16 cellular contexts compared by ENCODE assay signal in the genomic region with DNA sequence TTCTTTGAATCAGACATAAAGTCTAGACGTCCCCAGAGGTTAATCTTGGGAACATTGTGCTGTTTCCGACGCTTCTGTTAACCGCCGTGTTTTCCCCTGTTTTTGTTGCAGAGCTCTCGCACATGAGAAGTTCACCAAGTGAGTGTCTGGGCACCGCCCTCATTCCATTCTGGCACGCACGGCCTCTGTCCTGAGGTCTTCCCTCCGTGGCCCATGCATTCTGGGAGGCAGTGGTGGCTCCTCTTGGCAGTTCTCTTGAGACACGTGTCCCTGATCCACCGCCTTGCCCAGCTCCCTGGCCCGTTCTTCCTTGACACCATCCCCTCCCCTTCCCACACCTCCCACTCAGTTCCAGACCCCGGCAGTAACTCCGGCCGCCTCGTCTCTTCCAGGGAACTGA.
DNase-seq lines count a peak whose midpoint lies in the region; ATAC-seq and TF ChIP-seq lines count a peak whose summit lies in the region.
"Had no signal": no experiment of that assay in that cellular context is flagged by ENCODE, and none has a peak within 500 bp of the region (broad histone marks: within the 10 kb centered on the region; RNA-seq: fewer than 3 reads in every experiment).

No MANE protein-coding gene starts in this region.

- TF ChIP-seq POLR2A in ovary (IDR thresholded peaks at IDR 0.05): no peak

- peaks cover 2% of the 10 kb centered on the region; the same call in 1 of the 2 replicates for H3K36me3 ChIP-seq in BJ (ENCODE audit: control insufficient read depth, insufficient read depth, low read length)
- H3K36me3 ChIP-seq in rectal smooth muscle tissue (ENCODE audit: control insufficient read depth, insufficient read depth, low read length): peaks cover 24% of the 10 kb centered on the region
- H3K36me3 ChIP-seq in ovary: no peaks in the 10 kb centered on the region

- TF ChIP-seq CTCF in BJ (IDR thresholded peaks at IDR 0.05; ENCODE audit: insufficient read depth, low read depth, low read length) (no peak), fibroblast of the aortic adventitia (IDR thresholded peaks at IDR 0.05; ENCODE audit: insufficient read depth, low read length) (no peak), ovary (IDR thresholded peaks at IDR 0.05) (no peak)

- no peak overlapping the region for H3K9ac ChIP-seq in rectal smooth muscle tissue (ENCODE audit: low read length)
- H3K9ac ChIP-seq: BLaER1 had no signal

- no peak for ATAC-seq in HG02938 (IDR thresholded peaks at IDR 0.05; ENCODE audit: unreplicated experiment)
- no peak for ATAC-seq in GM21723 (IDR thresholded peaks at IDR 0.05; ENCODE audit: unreplicated experiment)
- ATAC-seq: activated CD8-positive, alpha-beta memory T cell treated with anti-CD3 and anti-CD28 coated beads, Interleukin-2, amount 10 ng/mL, durations not matched to agents 7 days and 5 days; esophagus mucosa; Panc1; WTC11 had no signal

- CTCF ChIA-PET in BJ (lab: Yijun Ruan, JAX): interaction anchor here (0.6 to 2.4 kb wide), 4 partner anchors 10 to 289 kb away, joined by 3 to 9 read pairs (median 4); no protein-coding TSS in a partner anchor

- TF ChIP-seq EP300 in ovary (IDR thresholded peaks at IDR 0.05): no peak

- peak overlapping the region; percentile 87 for H3K27ac ChIP-seq in rectal smooth muscle tissue (ENCODE audit: low read depth, low read length)
- H3K27ac ChIP-seq in ovary: no peak overlapping the region

- H3K27me3 ChIP-seq in BJ (ENCODE audit: control insufficient read depth, insufficient read depth, low read length) (no peaks in the 10 kb centered on the region), rectal smooth muscle tissue (ENCODE audit: control insufficient read depth, insufficient read depth, low read length) (no peaks in the 10 kb centered on the region), ovary (no peaks in the 10 kb centered on the region)
- H3K27me3 ChIP-seq: BLaER1 had no signal

- no peaks in the 10 kb centered on the region for H3K9me3 Mint-ChIP-seq in activated T-helper 2 cell treated with anti-CD3 and anti-CD28 coated beads, Interferon-gamma antibody, Interleukin-2, Interleukin-4, amounts not matched to agents 10 μg/mL and 5 μg/mL and 100 μg/mL, durations not matched to agents 14 hours and 24 hours and 36 hours
- H3K9me3 Mint-ChIP-seq: activated naive CD4-positive, alpha-beta T cell treated with anti-CD3 and anti-CD28 coated beads, Interleukin-2, amount 50 U/mL, for 24 hours; central memory CD8-positive, alpha-beta T cell; WTC11 had no signal

- no peak overlapping the region for H3K4me3 ChIP-seq in BJ (ENCODE audit: low read depth, low read length)
- no peak overlapping the region for H3K4me3 ChIP-seq in fibroblast of the aortic adventitia (ENCODE audit: low read depth, low read length)
- H3K4me3 ChIP-seq in rectal smooth muscle tissue (ENCODE audit: low read length): no peak overlapping the region
- H3K4me3 ChIP-seq in ovary: no peak overlapping the region
- H3K4me3 ChIP-seq: BLaER1 had no signal

- WGBS in ovary, 3 donors: 68 to 88% (median 86%) methylated on average over 17 of the region's 17 CpGs

- peaks cover 20% of the 10 kb centered on the region for H3K4me1 Mint-ChIP-seq in activated T-helper 2 cell treated with anti-CD3 and anti-CD28 coated beads, Interferon-gamma antibody, Interleukin-2, Interleukin-4, amounts not matched to agents 10 μg/mL and 5 μg/mL and 100 μg/mL, durations not matched to agents 14 hours and 24 hours and 36 hours (ENCODE audit: low read depth)

- H3K4me1 ChIP-seq in rectal smooth muscle tissue (ENCODE audit: control insufficient read depth, insufficient read depth, low read length) (peaks cover 38% of the 10 kb centered on the region), ovary (ENCODE audit: insufficient read depth) (peaks cover 12% of the 10 kb centered on the region)

- peaks cover 45% of the 10 kb centered on the region for H3K36me3 Mint-ChIP-seq in activated T-helper 2 cell treated with anti-CD3 and anti-CD28 coated beads, Interferon-gamma antibody, Interleukin-2, Interleukin-4, amounts not matched to agents 10 μg/mL and 5 μg/mL and 100 μg/mL, durations not matched to agents 14 hours and 24 hours and 36 hours (ENCODE audit: low read depth)

- peak; percentile 59 for DNase-seq in BJ (ENCODE audit: low read depth)
- no peak for DNase-seq in activated T-helper 2 cell treated with anti-CD3 and anti-CD28 coated beads, Interferon-gamma antibody, Interleukin-2, Interleukin-4, amounts not matched to agents 10 μg/mL and 5 μg/mL and 100 μg/mL, durations not matched to agents 14 hours and 24 hours and 36 hours (ENCODE audit: low spot score)
- peak; percentile 48 for DNase-seq in fibroblast of the aortic adventitia (ENCODE audit: low read depth)
- no peak for DNase-seq in T1000 (lab: John Stamatoyannopoulos, UW)
- DNase-seq in ovary: no peak
- DNase-seq: activated CD8-positive, alpha-beta memory T cell treated with anti-CD3 and anti-CD28 coated beads, Interleukin-2, amount 10 ng/mL, durations not matched to agents 7 days and 5 days; NCI-H526 had no signal

- H3K27me3 Mint-ChIP-seq in activated T-helper 2 cell treated with anti-CD3 and anti-CD28 coated beads, Interferon-gamma antibody, Interleukin-2, Interleukin-4, amounts not matched to agents 10 μg/mL and 5 μg/mL and 100 μg/mL, durations not matched to agents 14 hours and 24 hours and 36 hours (ENCODE audit: low read depth): no peaks in the 10 kb centered on the region
- H3K27me3 Mint-ChIP-seq: activated CD8-positive, alpha-beta memory T cell treated with anti-CD3 and anti-CD28 coated beads, Interleukin-2, amount 10 ng/mL, durations not matched to agents 7 days and 5 days; activated naive CD4-positive, alpha-beta T cell treated with anti-CD3 and anti-CD28 coated beads, Interleukin-2, amount 50 U/mL, for 24 hours; central memory CD8-positive, alpha-beta T cell had no signal

- H3K9me3 ChIP-seq in ovary: no peaks in the 10 kb centered on the region

- H3K27ac Mint-ChIP-seq in activated T-helper 2 cell treated with anti-CD3 and anti-CD28 coated beads, Interferon-gamma antibody, Interleukin-2, Interleukin-4, amounts not matched to agents 10 μg/mL and 5 μg/mL and 100 μg/mL, durations not matched to agents 14 hours and 24 hours and 36 hours: peak overlapping the region; percentile 8
- H3K27ac Mint-ChIP-seq: activated CD8-positive, alpha-beta memory T cell treated with anti-CD3 and anti-CD28 coated beads, Interleukin-2, amount 10 ng/mL, durations not matched to agents 7 days and 5 days; activated naive CD4-positive, alpha-beta T cell treated with anti-CD3 and anti-CD28 coated beads, Interleukin-2, amount 50 U/mL, for 24 hours; WTC11 had no signal

- intact Hi-C loops in activated T-helper 2 cell treated with anti-CD3 and anti-CD28 coated beads, Interferon-gamma antibody, Interleukin-2, Interleukin-4, amounts not matched to agents 10 μg/mL and 5 μg/mL and 100 μg/mL, durations not matched to agents 14 hours and 24 hours and 36 hours (cut with micrococcal nuclease): loop anchor here (10.0 kb wide), 1 partner anchor 288 kb away; no protein-coding TSS in a partner anchor
- intact Hi-C loops in ovary (cut with DNase I): no loop called here

- no peak overlapping the region for H3K4me3 Mint-ChIP-seq in activated T-helper 2 cell treated with anti-CD3 and anti-CD28 coated beads, Interferon-gamma antibody, Interleukin-2, Interleukin-4, amounts not matched to agents 10 μg/mL and 5 μg/mL and 100 μg/mL, durations not matched to agents 14 hours and 24 hours and 36 hours (ENCODE audit: low read depth)
- H3K4me3 Mint-ChIP-seq: activated CD8-positive, alpha-beta memory T cell treated with anti-CD3 and anti-CD28 coated beads, Interleukin-2, amount 10 ng/mL, durations not matched to agents 7 days and 5 days; activated naive CD4-positive, alpha-beta T cell treated with anti-CD3 and anti-CD28 coated beads, Interleukin-2, amount 50 U/mL, for 24 hours; central memory CD8-positive, alpha-beta T cell; WTC11 had no signal

- POLR2A ChIA-PET in BJ (lab: Charles Lee): no interaction called here

Comparison
In these comparisons a context has a peak if more than half of its experiments do, and no peak if none do; other contexts are left out.
1. DNase-seq: peak in BJ (single experiment) and fibroblast of the aortic adventitia (single experiment); none in activated T-helper 2 cell treated with anti-CD3 and anti-CD28 coated beads, Interferon-gamma antibody, Interleukin-2, Interleukin-4, amounts not matched to agents 10 μg/mL and 5 μg/mL and 100 μg/mL, durations not matched to agents 14 hours and 24 hours and 36 hours (single experiment), T1000 (single experiment) and ovary (0 of 5).